20 cellular contexts compared by ENCODE assay signal in genomic region chr12:97854477-97854876, GRCh38.
"Had no signal": no experiment of that assay in that cellular context is flagged by ENCODE, and none has a peak within 500 bp of the region (broad histone marks: within the 10 kb centered on the region; RNA-seq: fewer than 3 reads in every experiment).

No MANE protein-coding gene starts in this region.

- DNase-seq: islet precursor cell; left ventricle myocardium inferior; midbrain; mucosa of descending colon; naive thymus-derived CD4-positive, alpha-beta T cell; ovary; stimulated activated CD4-positive, alpha-beta T cell treated with anti-CD3 and anti-CD28 coated beads, Interleukin-12 subunit alpha, Interleukin-12 subunit beta, amount 100 ng/mL, for 4 hours; stimulated activated CD4-positive, alpha-beta T cell treated with anti-CD3 and anti-CD28 coated beads, Interleukin-15, amount 100 ng/mL, for 24 hours; stimulated activated CD4-positive, alpha-beta T cell treated with anti-CD3 and anti-CD28 coated beads, Interleukin-2, amount 100 ng/mL, for 24 hours; stimulated activated CD4-positive, alpha-beta T cell treated with anti-CD3 and anti-CD28 coated beads, Interleukin-4, amount 100 ng/mL, for 1 hour; stimulated activated naive B cell treated with anti-CD40 and anti-IgM and Interleukin-4, amounts not matched to agents 10 μg/mL and 1 μg/mL and 100 μg/mL, for 72 hours; stimulated activated naive CD8-positive, alpha-beta T cell treated with anti-CD3 and anti-CD28 coated beads, Interleukin-15, Interleukin-2, amounts not matched to agents 100 U/mL and 50 U/mL, for 24 hours; stomach had no signal

- H3K4me3 ChIP-seq: left ventricle myocardium inferior, lung, mucosa of descending colon, ovary, right atrium auricular region, skin epidermis, stomach, tibial nerve, vagina had no signal

- H3K9me3 ChIP-seq: ovary, right atrium auricular region, stomach, tibial nerve, vagina had no signal

- H3K36me3 ChIP-seq: left ventricle myocardium inferior, ovary, right atrium auricular region, stomach, tibial nerve, vagina had no signal

- H3K27ac ChIP-seq: left ventricle myocardium inferior, ovary, right atrium auricular region, skin epidermis, stomach, tibial nerve, vagina had no signal

- H3K27me3 ChIP-seq: ovary, right atrium auricular region, stomach, tibial nerve, vagina had no signal

- H3K4me1 ChIP-seq: left ventricle myocardium inferior, right atrium auricular region, tibial nerve had no signal

- ATAC-seq: mucosa of descending colon; naive thymus-derived CD4-positive, alpha-beta T cell; natural killer cell treated with Interleukin-12 subunit alpha and Interleukin-12 subunit beta and Interleukin-15 and Interleukin-18, amount 100 ng/mL, for 72 hours; sciatic nerve; stimulated activated naive B cell treated with anti-CD40 and anti-IgM and Interleukin-4, amounts not matched to agents 10 μg/mL and 1 μg/mL and 100 μg/mL, for 72 hours; stimulated activated naive CD8-positive, alpha-beta T cell treated with anti-CD3 and anti-CD28 coated beads, Interleukin-15, Interleukin-2, amounts not matched to agents 100 U/mL and 50 U/mL, for 24 hours had no signal
